Comparison of ENCODE assay signal across 22 cellular contexts in genomic region chrY:7815921-7816320, GRCh38.
"Had no signal": no experiment of that assay in that cellular context is flagged by ENCODE, and none has a peak within 500 bp of the region (broad histone marks: within the 10 kb centered on the region; RNA-seq: fewer than 3 reads in every experiment).

No MANE protein-coding gene starts in this region.

- H3K27me3 ChIP-seq: heart right ventricle, right lobe of liver, transverse colon had no signal

- H3K27ac ChIP-seq: heart right ventricle, right lobe of liver, transverse colon, VCaP had no signal

- H3K9me3 ChIP-seq: heart right ventricle, right lobe of liver, transverse colon had no signal

- ATAC-seq: activated CD4-positive, CD25-positive, alpha-beta regulatory T cell treated with anti-CD3 and anti-CD28 coated beads, Interleukin-2, amount 50 U/mL, for 24 hours; heart right ventricle; left cardiac atrium; natural killer cell treated with Interleukin-12 subunit alpha and Interleukin-12 subunit beta and Interleukin-15 and Interleukin-18, amount 100 ng/mL, for 72 hours; right lobe of liver had no signal

- H3K36me3 Mint-ChIP-seq: activated naive CD4-positive, alpha-beta T cell treated with anti-CD3 and anti-CD28 coated beads, Interleukin-2, amount 50 U/mL, for 24 hours; brain; memory B cell; natural killer cell treated with Interleukin-12 subunit alpha and Interleukin-12 subunit beta and Interleukin-15 and Interleukin-18, amount 100 ng/mL, for 72 hours; stimulated activated naive B cell treated with anti-CD40 and anti-IgM and Interleukin-4, amounts not matched to agents 10 μg/mL and 1 μg/mL and 100 μg/mL, for 72 hours had no signal

- H3K4me1 Mint-ChIP-seq: activated naive CD4-positive, alpha-beta T cell treated with anti-CD3 and anti-CD28 coated beads, Interleukin-2, amount 50 U/mL, for 24 hours; brain; central memory CD8-positive, alpha-beta T cell; memory B cell had no signal

- H3K4me3 Mint-ChIP-seq: activated naive CD4-positive, alpha-beta T cell treated with anti-CD3 and anti-CD28 coated beads, Interleukin-2, amount 50 U/mL, for 24 hours; brain; central memory CD8-positive, alpha-beta T cell; memory B cell; natural killer cell treated with Interleukin-12 subunit alpha and Interleukin-12 subunit beta and Interleukin-15 and Interleukin-18, amount 100 ng/mL, for 72 hours; stimulated activated naive B cell treated with anti-CD40 and anti-IgM and Interleukin-4, amounts not matched to agents 10 μg/mL and 1 μg/mL and 100 μg/mL, for 72 hours; T-helper 2 cell treated with Interferon-gamma antibody and Interleukin-4, amounts not matched to agents 5 μg/mL and 100 μg/mL, for 36 hours had no signal

- H3K4me1 ChIP-seq: heart right ventricle, right lobe of liver, transverse colon had no signal

- DNase-seq: activated CD4-positive, alpha-beta T cell treated with anti-CD3 and anti-CD28 coated beads, Interleukin-2, amount 50 U/mL, for 1 hour; activated gamma-delta T cell treated with Interleukin-2 at 50 U/mL for 16 hours; activated T-cell treated with anti-CD3 and anti-CD28 coated beads, Interleukin-2, amount 50 U/mL, for 1 hour; anterior cingulate cortex; heart right ventricle; islet precursor cell; left cardiac atrium; right lobe of liver; stimulated activated CD4-positive, alpha-beta T cell treated with anti-CD3 and anti-CD28 coated beads, Interleukin-15, amount 100 ng/mL, for 24 hours; stimulated activated naive B cell treated with anti-CD40 and anti-IgM and Interleukin-4, amounts not matched to agents 10 μg/mL and 1 μg/mL and 100 μg/mL, for 72 hours; transverse colon had no signal

- H3K36me3 ChIP-seq: heart right ventricle, right lobe of liver, transverse colon had no signal

- H3K9me3 Mint-ChIP-seq: activated naive CD4-positive, alpha-beta T cell treated with anti-CD3 and anti-CD28 coated beads, Interleukin-2, amount 50 U/mL, for 24 hours; brain; central memory CD8-positive, alpha-beta T cell; memory B cell; natural killer cell treated with Interleukin-12 subunit alpha and Interleukin-12 subunit beta and Interleukin-15 and Interleukin-18, amount 100 ng/mL, for 72 hours; stimulated activated naive B cell treated with anti-CD40 and anti-IgM and Interleukin-4, amounts not matched to agents 10 μg/mL and 1 μg/mL and 100 μg/mL, for 72 hours; T-helper 2 cell treated with Interferon-gamma antibody and Interleukin-4, amounts not matched to agents 5 μg/mL and 100 μg/mL, for 36 hours had no signal

- FAIRE-seq: colon, urothelium cell line had no signal

- H3K27me3 Mint-ChIP-seq: activated naive CD4-positive, alpha-beta T cell treated with anti-CD3 and anti-CD28 coated beads, Interleukin-2, amount 50 U/mL, for 24 hours; brain; central memory CD8-positive, alpha-beta T cell; memory B cell; natural killer cell treated with Interleukin-12 subunit alpha and Interleukin-12 subunit beta and Interleukin-15 and Interleukin-18, amount 100 ng/mL, for 72 hours; stimulated activated naive B cell treated with anti-CD40 and anti-IgM and Interleukin-4, amounts not matched to agents 10 μg/mL and 1 μg/mL and 100 μg/mL, for 72 hours had no signal

- H3K4me3 ChIP-seq: heart right ventricle, right lobe of liver, smooth muscle cell, transverse colon had no signal

- H3K27ac Mint-ChIP-seq: activated naive CD4-positive, alpha-beta T cell treated with anti-CD3 and anti-CD28 coated beads, Interleukin-2, amount 50 U/mL, for 24 hours; memory B cell; natural killer cell treated with Interleukin-12 subunit alpha and Interleukin-12 subunit beta and Interleukin-15 and Interleukin-18, amount 100 ng/mL, for 72 hours; stimulated activated naive B cell treated with anti-CD40 and anti-IgM and Interleukin-4, amounts not matched to agents 10 μg/mL and 1 μg/mL and 100 μg/mL, for 72 hours; T-helper 2 cell treated with Interferon-gamma antibody and Interleukin-4, amounts not matched to agents 5 μg/mL and 100 μg/mL, for 36 hours had no signal
